Comparison of ENCODE assay signal across 9 cellular contexts in the genomic region with DNA sequence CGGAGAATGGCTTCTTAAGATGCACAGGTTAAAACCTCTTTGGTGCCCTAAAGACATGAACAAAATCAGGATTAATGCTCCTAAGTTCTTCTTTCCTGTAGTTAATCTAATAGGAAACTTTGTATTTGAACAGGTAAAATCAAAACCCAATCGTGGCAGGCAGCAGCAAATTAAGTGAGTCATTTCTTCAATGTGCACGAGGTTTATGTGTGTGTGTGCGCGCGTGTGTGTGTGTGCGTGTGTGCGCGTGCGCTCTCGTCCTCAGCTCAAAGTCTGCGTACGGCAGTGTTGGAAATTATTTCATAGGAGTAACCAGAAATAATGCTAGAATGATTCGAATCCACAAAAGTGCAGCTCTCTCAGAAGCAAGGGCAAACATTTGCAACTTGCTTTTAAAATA. TPM values are rescaled to one million over a fixed set of nuclear protein-coding genes. Genes with fewer than 3 reads are reported as not detected.
DNase-seq lines count a peak whose midpoint lies in the region; ATAC-seq and TF ChIP-seq lines count a peak whose summit lies in the region.
"Had no signal": no experiment of that assay in that cellular context is flagged by ENCODE, and none has a peak within 500 bp of the region (broad histone marks: within the 10 kb centered on the region; RNA-seq: fewer than 3 reads in every experiment).

No MANE protein-coding gene starts in this region.

- 0 out of 2 replicates have a peak overlapping the region, but pooled peaks have one; percentile 93 for H3K4me2 ChIP-seq in DND-41 (ENCODE audit: insufficient read depth, low read length)
- H3K4me2 ChIP-seq in smooth muscle cell, result no peak overlapping the region

- TF ChIP-seq CTCF in DND-41 (IDR thresholded peaks at IDR 0.05; ENCODE audit: borderline replicate concordance, extremely low read depth, low read length, poor library complexity, severe bottlenecking) (no peak), dorsolateral prefrontal cortex (IDR thresholded peaks at IDR 0.05 in 54 of 56, conservative IDR thresholded peaks at IDR 0.05 in 2 of 56; ENCODE audit: low read depth in 1 of 56, partially characterized antibody in 56 of 56) (no peak), smooth muscle cell (IDR thresholded peaks at IDR 0.05; ENCODE audit: borderline replicate concordance, insufficient read depth, poor library complexity, severe bottlenecking) (no peak), GM13976 (IDR thresholded peaks at IDR 0.05; ENCODE audit: borderline replicate concordance, control extremely low read depth, extremely low read depth, insufficient read depth, missing control alignments) (no peak)

- no peak for ATAC-seq in DND-41 (ENCODE audit: insufficient read depth, low read depth)
- ATAC-seq in GM18909 (IDR thresholded peaks at IDR 0.05; ENCODE audit: poor library complexity, unreplicated experiment), result no peak
- ATAC-seq in GM18505 (IDR thresholded peaks at IDR 0.05; ENCODE audit: unreplicated experiment), result no peak

- H3K27ac ChIP-seq in DND-41 (ENCODE audit: low read length) (no peak overlapping the region), dorsolateral prefrontal cortex (peak overlapping the region in 50 of 59 donors; percentile 6 to 87 (median 72)), smooth muscle cell (ENCODE audit: low read depth) (no peak overlapping the region)
- H3K27ac ChIP-seq: esophagus squamous epithelium had no signal

- no peak overlapping the region for H3K9ac ChIP-seq in DND-41 (ENCODE audit: low read depth, low read length)
- H3K9ac ChIP-seq in smooth muscle cell (ENCODE audit: low read depth), result no peak overlapping the region

- H3K79me2 ChIP-seq in DND-41 (ENCODE audit: insufficient read depth, low read length) (no peaks in the 10 kb centered on the region), smooth muscle cell (ENCODE audit: low read depth) (no peaks in the 10 kb centered on the region)

- TF ChIP-seq POLR2A in GM18505 (IDR thresholded peaks at IDR 0.05; ENCODE audit: borderline replicate concordance, extremely low read depth, insufficient read depth, insufficient read length), result no peak

- H3K27me3 ChIP-seq in DND-41 (ENCODE audit: insufficient read depth, low read length, poor library complexity) (peaks cover 16% of the 10 kb centered on the region), dorsolateral prefrontal cortex (no peaks in the 10 kb centered on the region), neuron (ENCODE audit: insufficient read depth, low read length) (peaks cover 18% of the 10 kb centered on the region), smooth muscle cell (ENCODE audit: low read depth) (peaks cover 67% of the 10 kb centered on the region)

- intact Hi-C loops in dorsolateral prefrontal cortex (cut with DNase I), result loop anchor here in 1 of 2 donors (5.0 kb wide), 4 partner anchors 53 to 667 kb away; partner anchors contain the start of genes MINDY2 and MYO1E

- H3K36me3 ChIP-seq in DND-41 (ENCODE audit: insufficient read depth, low read length) (no peaks in the 10 kb centered on the region), neuron (ENCODE audit: insufficient read depth, low read length) (no peaks in the 10 kb centered on the region), smooth muscle cell (ENCODE audit: low read depth) (no peaks in the 10 kb centered on the region)
- H3K36me3 ChIP-seq: esophagus squamous epithelium had no signal

- DNase-seq in DND-41 (no peak), NCI-H2227 treated with DMSO at 0.1 percent for 48 hours (lab: John Stamatoyannopoulos, UW) (peak; percentile 52), dorsolateral prefrontal cortex (peak in 5 of 10 donors; percentile 30 to 60 (median 53)), smooth muscle cell (lab: John Stamatoyannopoulos, UW; ENCODE audit: unreplicated experiment) (no peak), GM13976 (ENCODE audit: low spot score) (no peak)
- DNase-seq: esophagus squamous epithelium had no signal

- 0 out of 2 replicates have a peak, but pooled peaks cover 4% of the 10 kb centered on the region for H4K20me1 ChIP-seq in DND-41 (ENCODE audit: insufficient read depth, low read length)
- no peaks in the 10 kb centered on the region for H4K20me1 ChIP-seq in smooth muscle cell (ENCODE audit: low read depth)

- H3F3A ChIP-seq in smooth muscle cell (ENCODE audit: low read depth), result peaks cover 7% of the 10 kb centered on the region

- H2AFZ ChIP-seq in DND-41 (ENCODE audit: low read depth, low read length) (no peak overlapping the region), neuron (ENCODE audit: low read depth, low read length) (peak overlapping the region; percentile 96), smooth muscle cell (ENCODE audit: low read depth) (no peak overlapping the region)

- H3K9me3 ChIP-seq in DND-41 (ENCODE audit: insufficient read depth, low read length, severe bottlenecking), result no peaks in the 10 kb centered on the region
- H3K9me3 ChIP-seq in neuron (ENCODE audit: low read length), result no peaks in the 10 kb centered on the region
- H3K9me3 ChIP-seq in smooth muscle cell (replicated peaks; ENCODE audit: low read depth), result no peaks in the 10 kb centered on the region
- H3K9me3 ChIP-seq: esophagus squamous epithelium had no signal

- 90% methylated on average over 14 of the region's 14 CpGs for WGBS in smooth muscle cell (ENCODE audit: low lambda C conversion rate)

- in situ Hi-C loops in GM13976 (cut with MboI; ENCODE audit: low sequenced_read_pairs, unreplicated experiment), result no loop called here

- H3K4me1 ChIP-seq in DND-41 (ENCODE audit: insufficient read depth, low read length) (peaks cover 12% of the 10 kb centered on the region), neuron (ENCODE audit: insufficient read depth, low read length) (peaks cover 11% of the 10 kb centered on the region), smooth muscle cell (ENCODE audit: low read depth) (peaks cover 11% of the 10 kb centered on the region)

- H3K4me3 ChIP-seq in DND-41 (ENCODE audit: low read depth in 1 of 2, low read length in 2 of 2), result no peak overlapping the region
- peak overlapping the region; percentile 42 to 83 (median 70) for H3K4me3 ChIP-seq in dorsolateral prefrontal cortex
- peak overlapping the region; percentile 60 for H3K4me3 ChIP-seq in neuron (ENCODE audit: low read length)
- H3K4me3 ChIP-seq in smooth muscle cell, result no peak overlapping the region

RNA-seq across cellular contexts. Expression of gene FAM81A, which starts 0.9 kb away (rescaled TPM):
- total RNA-seq in dorsolateral prefrontal cortex (100 to 1,000 TPM in 6 of 120 experiments, 10 to 100 TPM in 114; 23.4 to 120 (median 69.9) TPM), smooth muscle cell (0.04 and 0.67 TPM in 2 replicates)
- 0.79 and 1.8 TPM in 2 replicates for polyA plus RNA-seq in smooth muscle cell

Comparison
In these comparisons a context has a peak if more than half of its experiments do, and no peak if none do; other contexts are left out.
1. H3K27ac ChIP-seq: peak in dorsolateral prefrontal cortex (50 of 59); none in DND-41 (single experiment) and smooth muscle cell (single experiment).
2. H3K4me3 ChIP-seq: peak in dorsolateral prefrontal cortex (59 of 59) and neuron (single experiment); none in DND-41 (0 of 2) and smooth muscle cell (single experiment).
3. RNA of gene FAM81A, which starts 0.9 kb away (total RNA-seq): 23.4 to 120 TPM in dorsolateral prefrontal cortex; 0.04 to 0.67 TPM in smooth muscle cell; every median in the first group is over 10 times any median in the second.